Comparison of ENCODE assay signal across 18 cellular contexts in genomic region chr2:155266579-155266978, GRCh38.
DNase-seq lines count a peak whose midpoint lies in the region; ATAC-seq and TF ChIP-seq lines count a peak whose summit lies in the region.
"Had no signal": no experiment of that assay in that cellular context is flagged by ENCODE, and none has a peak within 500 bp of the region (broad histone marks: within the 10 kb centered on the region; RNA-seq: fewer than 3 reads in every experiment).

No MANE protein-coding gene starts in this region.

- TF ChIP-seq CTCF in SK-N-SH (IDR thresholded peaks at IDR 0.05) (peak; percentile 21; the same call in 1 of the 2 replicates), osteocyte (IDR thresholded peaks at IDR 0.05) (no peak), upper lobe of left lung (IDR thresholded peaks at IDR 0.05) (no peak)

- no peaks in the 10 kb centered on the region for H3K27me3 Mint-ChIP-seq in osteocyte (ENCODE audit: unreplicated experiment)
- H3K27me3 Mint-ChIP-seq: activated naive CD8-positive, alpha-beta T cell treated with anti-CD3 and anti-CD28 coated beads for 36 hours; T-cell had no signal

- no peaks in the 10 kb centered on the region for H3K79me2 ChIP-seq in SK-N-SH (ENCODE audit: insufficient read depth)

- H3K4me2 ChIP-seq in SK-N-SH: no peak overlapping the region
- H3K4me2 ChIP-seq: PC-9 had no signal

- no peaks in the 10 kb centered on the region for H4K20me1 ChIP-seq in SK-N-SH (ENCODE audit: insufficient read depth)

- H3K9me3 ChIP-seq in SK-N-SH (no peaks in the 10 kb centered on the region), upper lobe of left lung (no peaks in the 10 kb centered on the region)
- H3K9me3 ChIP-seq: gastroesophageal sphincter had no signal

- no peaks in the 10 kb centered on the region for H3K27me3 ChIP-seq in SK-N-SH (ENCODE audit: insufficient read depth)
- no peaks in the 10 kb centered on the region for H3K27me3 ChIP-seq in upper lobe of left lung
- H3K27me3 ChIP-seq: cardiac muscle cell, gastroesophageal sphincter had no signal

- no peak overlapping the region for H3K27ac Mint-ChIP-seq in osteocyte (ENCODE audit: unreplicated experiment)
- H3K27ac Mint-ChIP-seq: activated naive CD8-positive, alpha-beta T cell treated with anti-CD3 and anti-CD28 coated beads for 36 hours; T-cell had no signal

- TF ChIP-seq EP300 in SK-N-SH (IDR thresholded peaks at IDR 0.05; ENCODE audit: borderline replicate concordance in 1 of 2, low read depth in 1 of 2, low read length in 1 of 2) (no peak), upper lobe of left lung (IDR thresholded peaks at IDR 0.05) (no peak)

- 0 out of 2 replicates have a peak, but pooled peaks have one; percentile 12 for TF ChIP-seq RAD21 in SK-N-SH (IDR thresholded peaks at IDR 0.05; ENCODE audit: low read length)

- CTCF ChIA-PET in HEK293T (lab: Yijun Ruan, JAX) (no interaction called here), SK-N-SH (lab: Yijun Ruan, JAX) (no interaction called here)

- H3K36me3 ChIP-seq in SK-N-SH (replicated peaks in 1 of 2; ENCODE audit: control insufficient read depth in 1 of 2, insufficient read depth in 2 of 2, low read length in 1 of 2): no peaks in the 10 kb centered on the region
- H3K36me3 ChIP-seq in upper lobe of left lung: no peaks in the 10 kb centered on the region
- H3K36me3 ChIP-seq: cardiac muscle cell, gastroesophageal sphincter had no signal

- no peak for ATAC-seq in upper lobe of left lung (ENCODE audit: low FRiP score in 2 of 2)
- ATAC-seq: gastroesophageal sphincter, T-cell had no signal

- H3K4me1 ChIP-seq in SK-N-SH (ENCODE audit: control insufficient read depth in 1 of 2, insufficient read depth in 2 of 2, low read depth in 1 of 2, low read length in 1 of 2) (no peaks in the 10 kb centered on the region), upper lobe of left lung (no peaks in the 10 kb centered on the region)
- H3K4me1 ChIP-seq: gastroesophageal sphincter had no signal

- TF ChIP-seq POLR2A in upper lobe of left lung (IDR thresholded peaks at IDR 0.05): no peak

- H3K4me3 Mint-ChIP-seq in osteocyte (ENCODE audit: unreplicated experiment): no peak overlapping the region
- H3K4me3 Mint-ChIP-seq: activated naive CD8-positive, alpha-beta T cell treated with anti-CD3 and anti-CD28 coated beads for 36 hours; T-cell had no signal

- no peak overlapping the region for H3K27ac ChIP-seq in SK-N-SH (ENCODE audit: low read depth in 2 of 2, low read length in 1 of 2)
- no peak overlapping the region for H3K27ac ChIP-seq in upper lobe of left lung
- H3K27ac ChIP-seq: cardiac muscle cell, gastroesophageal sphincter, PC-9 had no signal

- in situ Hi-C loops in KBM-7 (cut with MboI; ENCODE audit: low pct_unique_long_range_greater_than_20kb, low sequenced_read_pairs): no loop called here

- 18% methylated on average over 3 of the region's 3 CpGs for WGBS in SK-N-SH (ENCODE audit: low lambda C conversion rate)
- 73 to 93% methylated on average over 3 of the region's 3 CpGs for WGBS in upper lobe of left lung, 2 donors

- POLR2A ChIA-PET in HEK293T (lab: Yijun Ruan, JAX): no interaction called here
- POLR2A ChIA-PET in SK-N-SH (lab: Yijun Ruan, JAX): no interaction called here

- H3K9me2 ChIP-seq in SK-N-SH: no peaks in the 10 kb centered on the region

- no peaks in the 10 kb centered on the region for H3K36me3 Mint-ChIP-seq in osteocyte (ENCODE audit: unreplicated experiment)
- H3K36me3 Mint-ChIP-seq: activated naive CD8-positive, alpha-beta T cell treated with anti-CD3 and anti-CD28 coated beads for 36 hours; T-cell had no signal

- no peak overlapping the region for H3K9ac ChIP-seq in SK-N-SH

- no peaks in the 10 kb centered on the region for H3K9me3 Mint-ChIP-seq in osteocyte (ENCODE audit: unreplicated experiment)
- H3K9me3 Mint-ChIP-seq: activated naive CD8-positive, alpha-beta T cell treated with anti-CD3 and anti-CD28 coated beads for 36 hours had no signal

- H3K4me1 Mint-ChIP-seq in osteocyte (ENCODE audit: unreplicated experiment): no peaks in the 10 kb centered on the region
- H3K4me1 Mint-ChIP-seq: activated naive CD8-positive, alpha-beta T cell treated with anti-CD3 and anti-CD28 coated beads for 36 hours; T-cell had no signal

- peak; percentile 41 for DNase-seq in NCI-H82 (lab: John Stamatoyannopoulos, UW)
- DNase-seq in NCI-H82 treated with DMSO at 0.1 percent for 48 hours (lab: John Stamatoyannopoulos, UW; ENCODE audit: unreplicated experiment): no peak
- DNase-seq in HEK293T (ENCODE audit: extremely low spot score): peak; percentile 37
- no peak for DNase-seq in SK-N-SH
- DNase-seq in cerebellar cortex (ENCODE audit: low spot score): no peak
- DNase-seq in KBM-7: no peak
- no peak for DNase-seq in osteocyte (ENCODE audit: extremely low spot score, unreplicated experiment)
- DNase-seq in upper lobe of left lung: no peak
- DNase-seq: activated CD4-positive, alpha-beta T cell treated with anti-CD3 and anti-CD28 coated beads for 4 hours; activated naive CD8-positive, alpha-beta T cell treated with anti-CD3 and anti-CD28 coated beads for 36 hours; activated T-cell treated with anti-CD3 and anti-CD28 coated beads for 4 hours; kidney; NCI-H2171; PC-9; stimulated activated CD4-positive, alpha-beta T cell treated with anti-CD3 and anti-CD28 coated beads, Interleukin-12 subunit alpha, Interleukin-12 subunit beta, amount 100 ng/mL, for 4 hours; T-cell had no signal

- no peak overlapping the region for H2AFZ ChIP-seq in SK-N-SH (ENCODE audit: low read depth)
- H2AFZ ChIP-seq: PC-9 had no signal

- no peaks in the 10 kb centered on the region for H3F3A ChIP-seq in SK-N-SH (replicated peaks; ENCODE audit: insufficient read depth)

- H3K4me3 ChIP-seq in SK-N-SH (ENCODE audit: low read depth in 2 of 2, low read length in 1 of 2) (no peak overlapping the region), upper lobe of left lung (no peak overlapping the region)
- H3K4me3 ChIP-seq: cardiac muscle cell, gastroesophageal sphincter, PC-9 had no signal

TF ChIP-seq in HEK293T, 16 proteins besides CTCF, POLR2A, EP300 and RAD21:
- TF ChIP-seq L3MBTL2 (conservative IDR thresholded peaks at IDR 0.05): no peak
- TF ChIP-seq ELF4 (IDR thresholded peaks at IDR 0.05): no peak
- no peak for TF ChIP-seq ZNF384 (IDR thresholded peaks at IDR 0.05)
- TF ChIP-seq NFRKB (IDR thresholded peaks at IDR 0.05): no peak
- no peak for TF ChIP-seq LEF1 (IDR thresholded peaks at IDR 0.05; ENCODE audit: borderline replicate concordance)
- TF ChIP-seq SP1 (IDR thresholded peaks at IDR 0.05): no peak

TF ChIP-seq in SK-N-SH, 30 proteins besides CTCF, POLR2A, EP300 and RAD21:
- TF ChIP-seq, protein P1, sequence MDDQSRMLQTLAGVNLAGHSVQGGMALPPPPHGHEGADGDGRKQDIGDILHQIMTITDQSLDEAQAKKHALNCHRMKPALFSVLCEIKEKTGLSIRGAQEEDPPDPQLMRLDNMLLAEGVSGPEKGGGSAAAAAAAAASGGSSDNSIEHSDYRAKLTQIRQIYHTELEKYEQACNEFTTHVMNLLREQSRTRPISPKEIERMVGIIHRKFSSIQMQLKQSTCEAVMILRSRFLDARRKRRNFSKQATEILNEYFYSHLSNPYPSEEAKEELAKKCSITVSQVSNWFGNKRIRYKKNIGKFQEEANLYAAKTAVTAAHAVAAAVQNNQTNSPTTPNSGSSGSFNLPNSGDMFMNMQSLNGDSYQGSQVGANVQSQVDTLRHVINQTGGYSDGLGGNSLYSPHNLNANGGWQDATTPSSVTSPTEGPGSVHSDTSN (IDR thresholded peaks at IDR 0.05): no peak
- no peak for TF ChIP-seq TCF12 (IDR thresholded peaks at IDR 0.05)
- no peak for TF ChIP-seq SIN3A (IDR thresholded peaks at IDR 0.05; ENCODE audit: borderline replicate concordance, low read depth, low read length)
- no peak for TF ChIP-seq FOXM1 (IDR thresholded peaks at IDR 0.05; ENCODE audit: low read depth)
- no peak for TF ChIP-seq MEF2A (IDR thresholded peaks at IDR 0.05; ENCODE audit: borderline replicate concordance, low read depth)
- no peak for TF ChIP-seq ELF1 (IDR thresholded peaks at IDR 0.05)
- no peak for TF ChIP-seq TAF1 (IDR thresholded peaks at IDR 0.05; ENCODE audit: borderline replicate concordance, low read depth, low read length)
- no peak for TF ChIP-seq TEAD4 (IDR thresholded peaks at IDR 0.05; ENCODE audit: borderline replicate concordance, insufficient read depth)
- TF ChIP-seq GABPA (IDR thresholded peaks at IDR 0.05; ENCODE audit: low read depth): no peak
- TF ChIP-seq, protein P2, sequence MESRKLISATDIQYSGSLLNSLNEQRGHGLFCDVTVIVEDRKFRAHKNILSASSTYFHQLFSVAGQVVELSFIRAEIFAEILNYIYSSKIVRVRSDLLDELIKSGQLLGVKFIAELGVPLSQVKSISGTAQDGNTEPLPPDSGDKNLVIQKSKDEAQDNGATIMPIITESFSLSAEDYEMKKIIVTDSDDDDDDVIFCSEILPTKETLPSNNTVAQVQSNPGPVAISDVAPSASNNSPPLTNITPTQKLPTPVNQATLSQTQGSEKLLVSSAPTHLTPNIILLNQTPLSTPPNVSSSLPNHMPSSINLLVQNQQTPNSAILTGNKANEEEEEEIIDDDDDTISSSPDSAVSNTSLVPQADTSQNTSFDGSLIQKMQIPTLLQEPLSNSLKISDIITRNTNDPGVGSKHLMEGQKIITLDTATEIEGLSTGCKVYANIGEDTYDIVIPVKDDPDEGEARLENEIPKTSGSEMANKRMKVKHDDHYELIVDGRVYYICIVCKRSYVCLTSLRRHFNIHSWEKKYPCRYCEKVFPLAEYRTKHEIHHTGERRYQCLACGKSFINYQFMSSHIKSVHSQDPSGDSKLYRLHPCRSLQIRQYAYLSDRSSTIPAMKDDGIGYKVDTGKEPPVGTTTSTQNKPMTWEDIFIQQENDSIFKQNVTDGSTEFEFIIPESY (IDR thresholded peaks at IDR 0.05; ENCODE audit: borderline replicate concordance, low read depth): no peak
- no peak for TF ChIP-seq JUND (IDR thresholded peaks at IDR 0.05)
- no peak for TF ChIP-seq RCOR1 (IDR thresholded peaks at IDR 0.05; ENCODE audit: low read length)
- no peak for TF ChIP-seq MXI1 (IDR thresholded peaks at IDR 0.05; ENCODE audit: low read depth, low read length)
- no peak for TF ChIP-seq RFX5 (IDR thresholded peaks at IDR 0.05; ENCODE audit: low read length)
- no peak for TF ChIP-seq GATA2 (CRISPR knock-in tag; IDR thresholded peaks at IDR 0.05)
- TF ChIP-seq CHD2 (IDR thresholded peaks at IDR 0.05; ENCODE audit: low read length, partially characterized antibody): no peak

Comparison
In these comparisons a context has a peak if more than half of its experiments do, and no peak if none do; other contexts are left out.
1. DNase-seq: peak in NCI-H82 (single experiment) and HEK293T (single experiment); none in NCI-H82 treated with DMSO at 0.1 percent for 48 hours (single experiment), SK-N-SH (single experiment), cerebellar cortex (single experiment), KBM-7 (single experiment), osteocyte (single experiment) and upper lobe of left lung (0 of 2).